ENCODE assay signal across 14 cellular contexts in the genomic region with DNA sequence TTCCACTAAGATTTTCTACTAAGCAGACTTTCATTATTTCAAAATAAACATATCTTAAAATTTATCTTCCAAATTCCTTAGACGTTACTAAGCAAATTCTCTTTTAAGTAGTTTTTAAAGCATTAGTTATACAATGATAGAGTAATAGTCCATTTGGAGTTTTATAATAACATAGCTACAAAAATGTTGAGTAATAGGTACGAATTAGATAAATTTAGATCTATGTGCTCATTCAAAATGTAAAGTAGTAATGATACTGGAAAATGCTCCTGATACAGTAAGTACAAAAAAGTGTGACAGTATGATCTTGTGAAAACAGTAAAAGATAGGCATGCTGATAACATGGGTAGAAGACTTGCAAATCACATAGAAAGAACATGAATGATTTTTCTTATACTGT. TPM values are rescaled to one million over a fixed set of nuclear protein-coding genes. Genes with fewer than 3 reads are reported as not detected.
DNase-seq lines count a peak whose midpoint lies in the region; ATAC-seq and TF ChIP-seq lines count a peak whose summit lies in the region.
"Had no signal": no experiment of that assay in that cellular context is flagged by ENCODE, and none has a peak within 500 bp of the region (broad histone marks: within the 10 kb centered on the region; RNA-seq: fewer than 3 reads in every experiment).

No MANE protein-coding gene starts in this region.

- no peak for DNase-seq in activated T-cell treated with anti-CD3 and anti-CD28 coated beads, Interleukin-2, amount 50 U/mL, for 24 hours
- no peak for DNase-seq in activated T-cell treated with anti-CD3 and anti-CD28 coated beads, Interleukin-2, amount 50 U/mL, for 4 hours
- DNase-seq in fibroblast of villous mesenchyme (ENCODE audit: low read depth): peak; percentile 30
- DNase-seq in NCI-H2107 (lab: John Stamatoyannopoulos, UW): no peak
- DNase-seq: activated CD8-positive, alpha-beta memory T cell treated with anti-CD3 and anti-CD28 coated beads, Interleukin-2, amount 50 U/mL, for 48 hours; DMS153; NCI-H1930; NK-92 treated with Interleukin-12 subunit alpha and Interleukin-12 subunit beta, amount 100 ng/mL, for 24 hours; transverse colon had no signal

- H3K4me2 ChIP-seq in skeletal muscle satellite cell (ENCODE audit: low read length): peak overlapping the region; percentile 80

- H3K9me3 ChIP-seq in skeletal muscle satellite cell (replicated peaks; ENCODE audit: low read length): no peaks in the 10 kb centered on the region
- H3K9me3 ChIP-seq: transverse colon had no signal

- no peak overlapping the region for H3K9ac ChIP-seq in skeletal muscle satellite cell (ENCODE audit: low read depth, low read length)

- H3K27ac Mint-ChIP-seq in activated T-cell treated with anti-CD3 and anti-CD28 coated beads, Interleukin-2, amount 50 U/mL, for 24 hours: peak overlapping the region; percentile 29
- no peak overlapping the region for H3K27ac Mint-ChIP-seq in stimulated activated memory B cell treated with anti-CD40 and anti-IgM and Interleukin-4, amounts not matched to agents 10 μg/mL and 1 μg/mL and 100 μg/mL, for 72 hours

- ATAC-seq in activated T-cell treated with anti-CD3 and anti-CD28 coated beads, Interleukin-2, amount 50 U/mL, for 4 hours: no peak
- ATAC-seq in SK-N-SH treated with all-trans-retinoic acid at 6 μM for 48 hours (no peak), HG03280 (IDR thresholded peaks at IDR 0.05; ENCODE audit: unreplicated experiment) (no peak)
- ATAC-seq in stimulated activated memory B cell treated with anti-CD40 and anti-IgM and Interleukin-4, amounts not matched to agents 10 μg/mL and 1 μg/mL and 100 μg/mL, for 72 hours: no peak
- ATAC-seq: WTC11 had no signal

- H3K4me1 Mint-ChIP-seq in activated T-cell treated with anti-CD3 and anti-CD28 coated beads, Interleukin-2, amount 50 U/mL, for 24 hours (ENCODE audit: low read depth): peaks cover 65% of the 10 kb centered on the region
- H3K4me1 Mint-ChIP-seq in activated T-cell treated with anti-CD3 and anti-CD28 coated beads, Interleukin-2, amount 50 U/mL, for 4 hours (ENCODE audit: low read depth): peaks cover 59% of the 10 kb centered on the region
- peaks cover 55% of the 10 kb centered on the region for H3K4me1 Mint-ChIP-seq in stimulated activated memory B cell treated with anti-CD40 and anti-IgM and Interleukin-4, amounts not matched to agents 10 μg/mL and 1 μg/mL and 100 μg/mL, for 72 hours

- no peak overlapping the region for H3K4me3 ChIP-seq in fibroblast of villous mesenchyme (ENCODE audit: low read depth, low read length)
- H3K4me3 ChIP-seq in skeletal muscle satellite cell (ENCODE audit: low read length): peak overlapping the region; percentile 3
- H3K4me3 ChIP-seq: transverse colon had no signal

- H3K4me1 ChIP-seq in skeletal muscle satellite cell (ENCODE audit: control insufficient read depth, insufficient read depth, low read length): peaks cover 36% of the 10 kb centered on the region

- peaks cover 6% of the 10 kb centered on the region for H3K36me3 ChIP-seq in skeletal muscle satellite cell (ENCODE audit: insufficient read depth, low read length)
- H3K36me3 ChIP-seq: transverse colon had no signal

- no peaks in the 10 kb centered on the region for H3K9me3 Mint-ChIP-seq in activated T-cell treated with anti-CD3 and anti-CD28 coated beads, Interleukin-2, amount 50 U/mL, for 24 hours
- no peaks in the 10 kb centered on the region for H3K9me3 Mint-ChIP-seq in activated T-cell treated with anti-CD3 and anti-CD28 coated beads, Interleukin-2, amount 50 U/mL, for 4 hours
- H3K9me3 Mint-ChIP-seq in stimulated activated memory B cell treated with anti-CD40 and anti-IgM and Interleukin-4, amounts not matched to agents 10 μg/mL and 1 μg/mL and 100 μg/mL, for 72 hours: no peaks in the 10 kb centered on the region
- H3K9me3 Mint-ChIP-seq: WTC11 had no signal

- peak overlapping the region; percentile 15 for H3K4me3 Mint-ChIP-seq in activated T-cell treated with anti-CD3 and anti-CD28 coated beads, Interleukin-2, amount 50 U/mL, for 24 hours
- H3K4me3 Mint-ChIP-seq in activated T-cell treated with anti-CD3 and anti-CD28 coated beads, Interleukin-2, amount 50 U/mL, for 4 hours: no peak overlapping the region
- H3K4me3 Mint-ChIP-seq in stimulated activated memory B cell treated with anti-CD40 and anti-IgM and Interleukin-4, amounts not matched to agents 10 μg/mL and 1 μg/mL and 100 μg/mL, for 72 hours: no peak overlapping the region
- H3K4me3 Mint-ChIP-seq: WTC11 had no signal

- no peak for TF ChIP-seq CTCF in fibroblast of villous mesenchyme (IDR thresholded peaks at IDR 0.05; ENCODE audit: insufficient read depth, low read depth, low read length)

- H3K27me3 ChIP-seq in skeletal muscle satellite cell (ENCODE audit: control insufficient read depth, insufficient read depth, low read length): no peaks in the 10 kb centered on the region
- H3K27me3 ChIP-seq: transverse colon had no signal

- H3K36me3 Mint-ChIP-seq in activated T-cell treated with anti-CD3 and anti-CD28 coated beads, Interleukin-2, amount 50 U/mL, for 24 hours (ENCODE audit: low read depth): peaks cover 67% of the 10 kb centered on the region
- H3K36me3 Mint-ChIP-seq in activated T-cell treated with anti-CD3 and anti-CD28 coated beads, Interleukin-2, amount 50 U/mL, for 4 hours (ENCODE audit: insufficient read depth): peaks cover 13% of the 10 kb centered on the region
- H3K36me3 Mint-ChIP-seq in stimulated activated memory B cell treated with anti-CD40 and anti-IgM and Interleukin-4, amounts not matched to agents 10 μg/mL and 1 μg/mL and 100 μg/mL, for 72 hours: peaks cover 15% of the 10 kb centered on the region

- no peaks in the 10 kb centered on the region for H3K27me3 Mint-ChIP-seq in activated T-cell treated with anti-CD3 and anti-CD28 coated beads, Interleukin-2, amount 50 U/mL, for 24 hours
- H3K27me3 Mint-ChIP-seq in activated T-cell treated with anti-CD3 and anti-CD28 coated beads, Interleukin-2, amount 50 U/mL, for 4 hours (ENCODE audit: low read depth): no peaks in the 10 kb centered on the region
- no peaks in the 10 kb centered on the region for H3K27me3 Mint-ChIP-seq in stimulated activated memory B cell treated with anti-CD40 and anti-IgM and Interleukin-4, amounts not matched to agents 10 μg/mL and 1 μg/mL and 100 μg/mL, for 72 hours

TF ChIP-seq in SK-N-SH treated with all-trans-retinoic acid at 6 μM for 48 hours, 23 proteins besides CTCF, POLR2A, EP300 and RAD21 (continues in another document):
- peak; percentile 91 for TF ChIP-seq ISL1 (CRISPR knock-in tag; IDR thresholded peaks at IDR 0.05)
- TF ChIP-seq ZC3H10 (CRISPR knock-in tag; IDR thresholded peaks at IDR 0.05): no peak
- TF ChIP-seq, protein P1, sequence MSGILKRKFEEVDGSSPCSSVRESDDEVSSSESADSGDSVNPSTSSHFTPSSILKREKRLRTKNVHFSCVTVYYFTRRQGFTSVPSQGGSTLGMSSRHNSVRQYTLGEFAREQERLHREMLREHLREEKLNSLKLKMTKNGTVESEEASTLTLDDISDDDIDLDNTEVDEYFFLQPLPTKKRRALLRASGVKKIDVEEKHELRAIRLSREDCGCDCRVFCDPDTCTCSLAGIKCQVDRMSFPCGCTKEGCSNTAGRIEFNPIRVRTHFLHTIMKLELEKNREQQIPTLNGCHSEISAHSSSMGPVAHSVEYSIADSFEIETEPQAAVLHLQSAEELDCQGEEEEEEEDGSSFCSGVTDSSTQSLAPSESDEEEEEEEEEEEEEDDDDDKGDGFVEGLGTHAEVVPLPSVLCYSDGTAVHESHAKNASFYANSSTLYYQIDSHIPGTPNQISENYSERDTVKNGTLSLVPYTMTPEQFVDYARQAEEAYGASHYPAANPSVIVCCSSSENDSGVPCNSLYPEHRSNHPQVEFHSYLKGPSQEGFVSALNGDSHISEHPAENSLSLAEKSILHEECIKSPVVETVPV (CRISPR knock-in tag; IDR thresholded peaks at IDR 0.05): no peak
- no peak for TF ChIP-seq OSR1 (CRISPR knock-in tag; IDR thresholded peaks at IDR 0.05)
- TF ChIP-seq, protein P2, sequence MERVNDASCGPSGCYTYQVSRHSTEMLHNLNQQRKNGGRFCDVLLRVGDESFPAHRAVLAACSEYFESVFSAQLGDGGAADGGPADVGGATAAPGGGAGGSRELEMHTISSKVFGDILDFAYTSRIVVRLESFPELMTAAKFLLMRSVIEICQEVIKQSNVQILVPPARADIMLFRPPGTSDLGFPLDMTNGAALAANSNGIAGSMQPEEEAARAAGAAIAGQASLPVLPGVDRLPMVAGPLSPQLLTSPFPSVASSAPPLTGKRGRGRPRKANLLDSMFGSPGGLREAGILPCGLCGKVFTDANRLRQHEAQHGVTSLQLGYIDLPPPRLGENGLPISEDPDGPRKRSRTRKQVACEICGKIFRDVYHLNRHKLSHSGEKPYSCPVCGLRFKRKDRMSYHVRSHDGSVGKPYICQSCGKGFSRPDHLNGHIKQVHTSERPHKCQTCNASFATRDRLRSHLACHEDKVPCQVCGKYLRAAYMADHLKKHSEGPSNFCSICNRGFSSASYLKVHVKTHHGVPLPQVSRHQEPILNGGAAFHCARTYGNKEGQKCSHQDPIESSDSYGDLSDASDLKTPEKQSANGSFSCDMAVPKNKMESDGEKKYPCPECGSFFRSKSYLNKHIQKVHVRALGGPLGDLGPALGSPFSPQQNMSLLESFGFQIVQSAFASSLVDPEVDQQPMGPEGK (CRISPR knock-in tag; IDR thresholded peaks at IDR 0.05; ENCODE audit: borderline replicate concordance): no peak
- TF ChIP-seq ZNF70 (CRISPR knock-in tag; IDR thresholded peaks at IDR 0.05): no peak
- no peak for TF ChIP-seq SNAI2 (CRISPR knock-in tag; IDR thresholded peaks at IDR 0.05)
- TF ChIP-seq ZFP30 (CRISPR knock-in tag; IDR thresholded peaks at IDR 0.05): no peak
- TF ChIP-seq, protein P3, sequence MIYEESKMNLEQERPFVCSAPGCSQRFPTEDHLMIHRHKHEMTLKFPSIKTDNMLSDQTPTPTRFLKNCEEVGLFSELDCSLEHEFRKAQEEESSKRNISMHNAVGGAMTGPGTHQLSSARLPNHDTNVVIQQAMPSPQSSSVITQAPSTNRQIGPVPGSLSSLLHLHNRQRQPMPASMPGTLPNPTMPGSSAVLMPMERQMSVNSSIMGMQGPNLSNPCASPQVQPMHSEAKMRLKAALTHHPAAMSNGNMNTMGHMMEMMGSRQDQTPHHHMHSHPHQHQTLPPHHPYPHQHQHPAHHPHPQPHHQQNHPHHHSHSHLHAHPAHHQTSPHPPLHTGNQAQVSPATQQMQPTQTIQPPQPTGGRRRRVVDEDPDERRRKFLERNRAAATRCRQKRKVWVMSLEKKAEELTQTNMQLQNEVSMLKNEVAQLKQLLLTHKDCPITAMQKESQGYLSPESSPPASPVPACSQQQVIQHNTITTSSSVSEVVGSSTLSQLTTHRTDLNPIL (CRISPR knock-in tag; IDR thresholded peaks at IDR 0.05; ENCODE audit: low read depth): 0 out of 2 replicates have a peak, but pooled peaks have one; percentile 39
- TF ChIP-seq ZFP3 (CRISPR knock-in tag; IDR thresholded peaks at IDR 0.05): no peak
- TF ChIP-seq ARNTL (CRISPR knock-in tag; IDR thresholded peaks at IDR 0.05; ENCODE audit: borderline replicate concordance, low read depth): no peak
- TF ChIP-seq ESRRG (CRISPR knock-in tag; IDR thresholded peaks at IDR 0.05): no peak
- TF ChIP-seq ZNF8 (CRISPR knock-in tag; IDR thresholded peaks at IDR 0.05): no peak

RNA-seq across cellular contexts. Expression of a gene that starts 4.5 kb away (rescaled TPM):
- 10 to 100 TPM; 39.7 to 45.5 (median 43.7) TPM for total RNA-seq in activated T-cell treated with anti-CD3 and anti-CD28 coated beads, Interleukin-2, amount 50 U/mL, for 4 hours
- total RNA-seq in fibroblast of villous mesenchyme: 60.6 and 98.9 TPM in 2 replicates
- total RNA-seq in skeletal muscle satellite cell (2012; rRNA removed): 37.4 and 39.3 TPM in 2 replicates
